In genomic region chr6:168131464-168132415, GRCh38 we compare ENCODE assay signal across 1 cellular context.
A peak's percentile ranks its signal among the peaks of the same experiment; 100 is the strongest.
TF ChIP-seq lines count a peak whose summit lies in the region.

No MANE protein-coding gene starts in this region.

TF ChIP-seq in WTC11, 78 proteins besides CTCF, POLR2A, EP300 and RAD21 (continued from another document):
- 0 out of 2 replicates have a peak, but pooled peaks have one; percentile 23 for TF ChIP-seq USF2 (CRISPR knock-in tag; IDR thresholded peaks at IDR 0.05)
- peak; percentile 64; the same call in 1 of the 2 replicates for TF ChIP-seq ZBTB43 (CRISPR knock-in tag; IDR thresholded peaks at IDR 0.05)
- TF ChIP-seq FOXK1 (CRISPR knock-in tag; IDR thresholded peaks at IDR 0.05): no peak
- no peak for TF ChIP-seq JUN (CRISPR knock-in tag; IDR thresholded peaks at IDR 0.05)
- TF ChIP-seq, protein P1, sequence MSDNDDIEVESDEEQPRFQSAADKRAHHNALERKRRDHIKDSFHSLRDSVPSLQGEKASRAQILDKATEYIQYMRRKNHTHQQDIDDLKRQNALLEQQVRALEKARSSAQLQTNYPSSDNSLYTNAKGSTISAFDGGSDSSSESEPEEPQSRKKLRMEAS (CRISPR knock-in tag; IDR thresholded peaks at IDR 0.05): peak; percentile 42; the same call in 1 of the 2 replicates
- TF ChIP-seq ATF1 (CRISPR knock-in tag; IDR thresholded peaks at IDR 0.05): no peak
- TF ChIP-seq, protein P2, sequence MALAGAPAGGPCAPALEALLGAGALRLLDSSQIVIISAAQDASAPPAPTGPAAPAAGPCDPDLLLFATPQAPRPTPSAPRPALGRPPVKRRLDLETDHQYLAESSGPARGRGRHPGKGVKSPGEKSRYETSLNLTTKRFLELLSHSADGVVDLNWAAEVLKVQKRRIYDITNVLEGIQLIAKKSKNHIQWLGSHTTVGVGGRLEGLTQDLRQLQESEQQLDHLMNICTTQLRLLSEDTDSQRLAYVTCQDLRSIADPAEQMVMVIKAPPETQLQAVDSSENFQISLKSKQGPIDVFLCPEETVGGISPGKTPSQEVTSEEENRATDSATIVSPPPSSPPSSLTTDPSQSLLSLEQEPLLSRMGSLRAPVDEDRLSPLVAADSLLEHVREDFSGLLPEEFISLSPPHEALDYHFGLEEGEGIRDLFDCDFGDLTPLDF (CRISPR knock-in tag; IDR thresholded peaks at IDR 0.05): no peak
- TF ChIP-seq, protein P3, sequence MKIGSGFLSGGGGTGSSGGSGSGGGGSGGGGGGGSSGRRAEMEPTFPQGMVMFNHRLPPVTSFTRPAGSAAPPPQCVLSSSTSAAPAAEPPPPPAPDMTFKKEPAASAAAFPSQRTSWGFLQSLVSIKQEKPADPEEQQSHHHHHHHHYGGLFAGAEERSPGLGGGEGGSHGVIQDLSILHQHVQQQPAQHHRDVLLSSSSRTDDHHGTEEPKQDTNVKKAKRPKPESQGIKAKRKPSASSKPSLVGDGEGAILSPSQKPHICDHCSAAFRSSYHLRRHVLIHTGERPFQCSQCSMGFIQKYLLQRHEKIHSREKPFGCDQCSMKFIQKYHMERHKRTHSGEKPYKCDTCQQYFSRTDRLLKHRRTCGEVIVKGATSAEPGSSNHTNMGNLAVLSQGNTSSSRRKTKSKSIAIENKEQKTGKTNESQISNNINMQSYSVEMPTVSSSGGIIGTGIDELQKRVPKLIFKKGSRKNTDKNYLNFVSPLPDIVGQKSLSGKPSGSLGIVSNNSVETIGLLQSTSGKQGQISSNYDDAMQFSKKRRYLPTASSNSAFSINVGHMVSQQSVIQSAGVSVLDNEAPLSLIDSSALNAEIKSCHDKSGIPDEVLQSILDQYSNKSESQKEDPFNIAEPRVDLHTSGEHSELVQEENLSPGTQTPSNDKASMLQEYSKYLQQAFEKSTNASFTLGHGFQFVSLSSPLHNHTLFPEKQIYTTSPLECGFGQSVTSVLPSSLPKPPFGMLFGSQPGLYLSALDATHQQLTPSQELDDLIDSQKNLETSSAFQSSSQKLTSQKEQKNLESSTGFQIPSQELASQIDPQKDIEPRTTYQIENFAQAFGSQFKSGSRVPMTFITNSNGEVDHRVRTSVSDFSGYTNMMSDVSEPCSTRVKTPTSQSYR (CRISPR knock-in tag; IDR thresholded peaks at IDR 0.05): peak; percentile 38
TF ChIP-seq in WTC11: peak in this region for 5.
